ENCODE assay signal across 25 cellular contexts in the genomic region with DNA sequence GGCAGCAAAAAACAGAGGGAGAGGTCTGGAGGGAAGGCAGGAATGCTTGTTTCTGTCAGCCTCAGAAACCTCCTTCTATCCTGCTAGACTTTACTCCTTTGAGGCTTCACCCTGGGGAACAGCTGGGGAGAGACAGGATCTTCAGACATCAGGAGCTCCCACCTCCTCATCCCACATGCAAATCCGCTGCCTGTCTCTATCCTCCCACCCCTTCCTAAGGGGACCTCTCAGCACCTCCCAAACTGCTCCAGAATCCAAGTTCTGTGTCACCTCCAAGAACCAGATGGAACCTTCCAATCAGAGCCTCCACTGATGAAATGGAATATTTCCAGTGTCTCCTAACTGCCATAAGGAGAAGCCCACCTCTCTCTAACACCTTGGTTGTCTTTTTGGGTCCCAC. TPM values are rescaled to one million over a fixed set of nuclear protein-coding genes. Genes with fewer than 3 reads are reported as not detected.
"Had no signal": no experiment of that assay in that cellular context is flagged by ENCODE, and none has a peak within 500 bp of the region (broad histone marks: within the 10 kb centered on the region; RNA-seq: fewer than 3 reads in every experiment).

No MANE protein-coding gene starts in this region.

- ATAC-seq: activated T-cell treated with anti-CD3 and anti-CD28 coated beads, Interleukin-2, amount 50 U/mL, for 4 hours; effector memory CD8-positive, alpha-beta T cell; gastrocnemius medialis; left lobe of liver; naive thymus-derived CD8-positive, alpha-beta T cell; T-helper 17 cell had no signal

- H3K9me3 Mint-ChIP-seq: activated CD4-positive, alpha-beta memory T cell treated with anti-CD3 and anti-CD28 coated beads, Interleukin-2, amount 10 ng/mL, durations not matched to agents 7 days and 5 days; activated naive CD4-positive, alpha-beta T cell treated with anti-CD3 and anti-CD28 coated beads, Interleukin-2, amount 50 U/mL, for 72 hours; activated T-cell treated with anti-CD3 and anti-CD28 coated beads, Interleukin-2, amount 50 U/mL, for 4 hours; dendritic cell treated with granulocyte-macrophage colony-stimulating factor and Interleukin-4, amounts not matched to agents 40 ng/mL and 50 ng/mL, for 4 days; effector memory CD8-positive, alpha-beta T cell; naive thymus-derived CD8-positive, alpha-beta T cell had no signal

- H3K27me3 ChIP-seq: brain microvascular endothelial cell, right atrium auricular region had no signal

- H3K4me1 ChIP-seq: gastrocnemius medialis, uterus had no signal

- H3K27ac Mint-ChIP-seq: activated CD4-positive, alpha-beta memory T cell treated with anti-CD3 and anti-CD28 coated beads, Interleukin-2, amount 10 ng/mL, durations not matched to agents 7 days and 5 days; activated CD4-positive, alpha-beta T cell treated with anti-CD3 and anti-CD28 coated beads for 36 hours; dendritic cell treated with granulocyte-macrophage colony-stimulating factor and Interleukin-4, amounts not matched to agents 40 ng/mL and 50 ng/mL, for 4 days; naive thymus-derived CD8-positive, alpha-beta T cell; T-helper 17 cell had no signal

- H3K36me3 ChIP-seq: brain microvascular endothelial cell, gastrocnemius medialis, neutrophil, tibial nerve, uterus, WERI-Rb-1 had no signal

- FAIRE-seq: small intestine had no signal

- H3K4me3 ChIP-seq: gastrocnemius medialis, right atrium auricular region, tibial nerve, uterus had no signal

- H3K36me3 Mint-ChIP-seq: naive thymus-derived CD8-positive, alpha-beta T cell had no signal

- H3K4me3 Mint-ChIP-seq: activated CD4-positive, alpha-beta memory T cell treated with anti-CD3 and anti-CD28 coated beads, Interleukin-2, amount 10 ng/mL, durations not matched to agents 7 days and 5 days; activated CD4-positive, alpha-beta T cell treated with anti-CD3 and anti-CD28 coated beads for 36 hours; activated T-cell treated with anti-CD3 and anti-CD28 coated beads, Interleukin-2, amount 50 U/mL, for 4 hours; dendritic cell treated with granulocyte-macrophage colony-stimulating factor and Interleukin-4, amounts not matched to agents 40 ng/mL and 50 ng/mL, for 4 days; effector memory CD8-positive, alpha-beta T cell; naive thymus-derived CD8-positive, alpha-beta T cell; T-helper 17 cell had no signal

- H3K9me3 ChIP-seq: gastrocnemius medialis, neutrophil, right atrium auricular region, tibial nerve, uterus had no signal

- H3K4me1 Mint-ChIP-seq: T-helper 17 cell had no signal

- DNase-seq: activated CD4-positive, alpha-beta memory T cell treated with anti-CD3 and anti-CD28 coated beads, Interleukin-2, amount 10 ng/mL, durations not matched to agents 7 days and 5 days; activated CD4-positive, alpha-beta T cell treated with anti-CD3 and anti-CD28 coated beads for 36 hours; activated effector memory CD4-positive, alpha-beta T cell treated with anti-CD3 and anti-CD28 coated beads, Interleukin-2, amount 50 U/mL, for 16 hours; activated T-cell treated with anti-CD3 and anti-CD28 coated beads, Interleukin-2, amount 50 U/mL, for 4 hours; amygdala; brain microvascular endothelial cell; cerebellar nuclear complex; effector memory CD8-positive, alpha-beta T cell; gastrocnemius medialis; islet precursor cell; naive thymus-derived CD8-positive, alpha-beta T cell; posterior cingulate gyrus; small intestine; stimulated activated CD4-positive, alpha-beta T cell treated with anti-CD3 and anti-CD28 coated beads, Interleukin-4, amount 100 ng/mL, for 24 hours; stimulated activated naive CD4-positive, alpha-beta T cell; T-helper 17 cell; uterus; WERI-Rb-1 had no signal

- H3K27ac ChIP-seq: brain microvascular endothelial cell, gastrocnemius medialis, neutrophil, right atrium auricular region, tibial nerve, uterus, WERI-Rb-1 had no signal

RNA-seq across cellular contexts. Expression of a gene that starts 39.6 kb away (rescaled TPM):
- total RNA-seq: activated CD4-positive, alpha-beta memory T cell treated with anti-CD3 and anti-CD28 coated beads, Interleukin-2, amount 10 ng/mL, durations not matched to agents 7 days and 5 days; activated T-cell treated with anti-CD3 and anti-CD28 coated beads, Interleukin-2, amount 50 U/mL, for 4 hours; left lobe of liver; naive thymus-derived CD8-positive, alpha-beta T cell; subcutaneous adipose tissue; T-helper 17 cell; tibial nerve had no signal
- polyA plus RNA-seq: naive thymus-derived CD8-positive, alpha-beta T cell; small intestine had no signal
